Comparison of ENCODE assay signal across 10 cellular contexts in the genomic region with DNA sequence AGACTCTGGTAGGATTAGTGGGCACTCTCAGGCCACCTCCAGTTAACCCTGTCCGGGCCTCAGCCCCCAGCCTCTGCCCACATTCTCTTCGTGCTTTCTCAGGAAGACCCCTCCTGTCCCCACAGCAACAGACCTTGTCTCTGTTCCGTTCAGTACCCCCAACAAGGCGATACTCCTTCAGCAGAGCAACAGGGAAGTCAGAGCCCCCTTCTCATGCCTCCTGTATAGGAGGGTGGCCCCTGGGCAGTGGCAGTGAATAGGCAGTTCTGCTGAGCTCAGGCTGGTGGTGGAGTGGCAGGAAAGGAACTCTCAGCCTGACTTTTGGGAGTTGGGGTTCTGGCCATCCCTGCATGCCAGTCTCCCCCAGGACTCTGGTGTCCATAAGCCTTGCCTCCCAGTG. TPM values are rescaled to one million over a fixed set of nuclear protein-coding genes. Genes with fewer than 3 reads are reported as not detected.
DNase-seq lines count a peak whose midpoint lies in the region; ATAC-seq and TF ChIP-seq lines count a peak whose summit lies in the region.
"Had no signal": no experiment of that assay in that cellular context is flagged by ENCODE, and none has a peak within 500 bp of the region (broad histone marks: within the 10 kb centered on the region; RNA-seq: fewer than 3 reads in every experiment).

No MANE protein-coding gene starts in this region.

- H3K9ac ChIP-seq in rectal smooth muscle tissue (ENCODE audit: low read length), result peak overlapping the region; percentile 58

- peaks cover 10% of the 10 kb centered on the region for H3K27me3 ChIP-seq in ACC112 (ENCODE audit: insufficient read depth, low read length)
- no peaks in the 10 kb centered on the region for H3K27me3 ChIP-seq in Peyer's patch
- H3K27me3 ChIP-seq in rectal smooth muscle tissue (ENCODE audit: control insufficient read depth, insufficient read depth, low read length), result peaks cover 7% of the 10 kb centered on the region

- H3K27ac ChIP-seq in ACC112 (ENCODE audit: low read depth, low read length) (no peak overlapping the region), Peyer's patch (peak overlapping the region; percentile 38 to 100 (median 94)), rectal smooth muscle tissue (ENCODE audit: low read depth, low read length) (peak overlapping the region; percentile 97)

- peaks cover 35% of the 10 kb centered on the region for H3K27me3 Mint-ChIP-seq in activated naive CD8-positive, alpha-beta T cell treated with anti-CD3 and anti-CD28 coated beads, Interleukin-2, amount 50 U/mL, for 24 hours

- H3K36me3 Mint-ChIP-seq in activated naive CD8-positive, alpha-beta T cell treated with anti-CD3 and anti-CD28 coated beads, Interleukin-2, amount 50 U/mL, for 24 hours (ENCODE audit: low read depth), result no peaks in the 10 kb centered on the region

- no peak for TF ChIP-seq CTCF in Peyer's patch (IDR thresholded peaks at IDR 0.05)
- TF ChIP-seq CTCF in fibroblast of villous mesenchyme (IDR thresholded peaks at IDR 0.05; ENCODE audit: insufficient read depth, low read depth, low read length), result no peak

- H3K4me1 ChIP-seq in ACC112 (ENCODE audit: control insufficient read depth, insufficient read depth, low read length, unreplicated experiment) (peaks cover 36% of the 10 kb centered on the region), Peyer's patch (peaks cover 9 to 82% (median 18%) of the 10 kb centered on the region in 4 donors), rectal smooth muscle tissue (ENCODE audit: control insufficient read depth, insufficient read depth, low read length) (peaks cover 42% of the 10 kb centered on the region)

- H3K79me2 ChIP-seq in ACC112 (ENCODE audit: control insufficient read depth, insufficient read depth, low read length, unreplicated experiment), result no peaks in the 10 kb centered on the region

- TF ChIP-seq POLR2A in Peyer's patch (IDR thresholded peaks at IDR 0.05), result no peak

- H3K4me3 ChIP-seq in ACC112 (ENCODE audit: low read depth, low read length), result peak overlapping the region; percentile 39; the same call in 1 of the 2 replicates
- H3K4me3 ChIP-seq in Peyer's patch, result peak overlapping the region in 3 of 4 donors; percentile 30 to 66 (median 57)
- H3K4me3 ChIP-seq in fibroblast of villous mesenchyme (ENCODE audit: low read depth, low read length), result peak overlapping the region; percentile 32
- peak overlapping the region; percentile 74 for H3K4me3 ChIP-seq in rectal smooth muscle tissue (ENCODE audit: low read length)

- peaks cover 15% of the 10 kb centered on the region for H3K4me1 Mint-ChIP-seq in activated naive CD8-positive, alpha-beta T cell treated with anti-CD3 and anti-CD28 coated beads, Interleukin-2, amount 50 U/mL, for 24 hours

- DNase-seq in Peyer's patch, result no peak
- no peak for DNase-seq in fibroblast of villous mesenchyme (ENCODE audit: low read depth)
- no peak for DNase-seq in activated CD4-positive, alpha-beta T cell treated with anti-CD3 and anti-CD28 coated beads for 1 hour
- DNase-seq in activated naive CD8-positive, alpha-beta T cell treated with anti-CD3 and anti-CD28 coated beads, Interleukin-2, amount 50 U/mL, for 24 hours, result no peak
- DNase-seq: activated T-cell treated with anti-CD3 and anti-CD28 coated beads, Interleukin-2, amount 50 U/mL, for 24 hours; NCI-H2081 had no signal

- no peak for ATAC-seq in activated naive CD8-positive, alpha-beta T cell treated with anti-CD3 and anti-CD28 coated beads, Interleukin-2, amount 50 U/mL, for 24 hours
- no peak for ATAC-seq in HG02884 (IDR thresholded peaks at IDR 0.05; ENCODE audit: unreplicated experiment)
- ATAC-seq in GM21529 (IDR thresholded peaks at IDR 0.05; ENCODE audit: unreplicated experiment), result no peak

- H3K9me3 ChIP-seq in Peyer's patch, result no peaks in the 10 kb centered on the region

- no peak overlapping the region for H3K4me3 Mint-ChIP-seq in activated naive CD8-positive, alpha-beta T cell treated with anti-CD3 and anti-CD28 coated beads, Interleukin-2, amount 50 U/mL, for 24 hours
- H3K4me3 Mint-ChIP-seq: activated T-cell treated with anti-CD3 and anti-CD28 coated beads, Interleukin-2, amount 50 U/mL, for 24 hours had no signal

- no peak overlapping the region for H2AFZ ChIP-seq in ACC112 (ENCODE audit: low read length, unreplicated experiment)

- no peaks in the 10 kb centered on the region for H3K9me3 Mint-ChIP-seq in activated naive CD8-positive, alpha-beta T cell treated with anti-CD3 and anti-CD28 coated beads, Interleukin-2, amount 50 U/mL, for 24 hours
- H3K9me3 Mint-ChIP-seq: activated T-cell treated with anti-CD3 and anti-CD28 coated beads, Interleukin-2, amount 50 U/mL, for 24 hours had no signal

- H3K36me3 ChIP-seq in ACC112 (ENCODE audit: insufficient read depth, low read length), result no peaks in the 10 kb centered on the region
- H3K36me3 ChIP-seq in Peyer's patch, result peaks cover 0 to 5% (median 0%) of the 10 kb centered on the region in 3 donors
- no peaks in the 10 kb centered on the region for H3K36me3 ChIP-seq in rectal smooth muscle tissue (ENCODE audit: control insufficient read depth, insufficient read depth, low read length)

- no peak overlapping the region for H3K27ac Mint-ChIP-seq in activated naive CD8-positive, alpha-beta T cell treated with anti-CD3 and anti-CD28 coated beads, Interleukin-2, amount 50 U/mL, for 24 hours
- H3K27ac Mint-ChIP-seq: activated T-cell treated with anti-CD3 and anti-CD28 coated beads, Interleukin-2, amount 50 U/mL, for 24 hours had no signal

RNA-seq across cellular contexts. Expression of a gene that starts 0.5 kb away (rescaled TPM):
- total RNA-seq in Peyer's patch (100 to 1,000 TPM in 3 of 4 donors, 10 to 100 TPM in 1; 56.1 to 367 (median 267) TPM), fibroblast of villous mesenchyme (7.4 and 23.3 TPM in 2 replicates)

RNA-seq across cellular contexts. Expression of a gene that starts 9.4 kb away (rescaled TPM):
- total RNA-seq in Peyer's patch (not detected), fibroblast of villous mesenchyme (not detected in 2 replicates)

RNA-seq across cellular contexts. Expression of a gene that starts 22.8 kb away (rescaled TPM):
- total RNA-seq in Peyer's patch, result 100 to 1,000 TPM in 3 of 4 donors, 10 to 100 TPM in 1; 75.5 to 205 (median 140) TPM
- total RNA-seq in fibroblast of villous mesenchyme, result 82.0 and 83.1 TPM in 2 replicates

RNA-seq across cellular contexts. Expression of a gene that starts 29.7 kb away (rescaled TPM):
- 1 to 10 TPM; 3.0 to 6.6 (median 4.2) TPM for total RNA-seq in Peyer's patch
- total RNA-seq in fibroblast of villous mesenchyme, result 2.3 and 6.5 TPM in 2 replicates

RNA-seq across cellular contexts. Expression of a gene that starts 29.7 kb away (rescaled TPM):
- total RNA-seq in Peyer's patch (10 to 100 TPM in 3 of 4 donors, 1 to 10 TPM in 1; 3.2 to 14.0 (median 12.4) TPM), fibroblast of villous mesenchyme (5.8 and 6.5 TPM in 2 replicates)
